ENCODE assay signal across 8 cellular contexts in the genomic region with DNA sequence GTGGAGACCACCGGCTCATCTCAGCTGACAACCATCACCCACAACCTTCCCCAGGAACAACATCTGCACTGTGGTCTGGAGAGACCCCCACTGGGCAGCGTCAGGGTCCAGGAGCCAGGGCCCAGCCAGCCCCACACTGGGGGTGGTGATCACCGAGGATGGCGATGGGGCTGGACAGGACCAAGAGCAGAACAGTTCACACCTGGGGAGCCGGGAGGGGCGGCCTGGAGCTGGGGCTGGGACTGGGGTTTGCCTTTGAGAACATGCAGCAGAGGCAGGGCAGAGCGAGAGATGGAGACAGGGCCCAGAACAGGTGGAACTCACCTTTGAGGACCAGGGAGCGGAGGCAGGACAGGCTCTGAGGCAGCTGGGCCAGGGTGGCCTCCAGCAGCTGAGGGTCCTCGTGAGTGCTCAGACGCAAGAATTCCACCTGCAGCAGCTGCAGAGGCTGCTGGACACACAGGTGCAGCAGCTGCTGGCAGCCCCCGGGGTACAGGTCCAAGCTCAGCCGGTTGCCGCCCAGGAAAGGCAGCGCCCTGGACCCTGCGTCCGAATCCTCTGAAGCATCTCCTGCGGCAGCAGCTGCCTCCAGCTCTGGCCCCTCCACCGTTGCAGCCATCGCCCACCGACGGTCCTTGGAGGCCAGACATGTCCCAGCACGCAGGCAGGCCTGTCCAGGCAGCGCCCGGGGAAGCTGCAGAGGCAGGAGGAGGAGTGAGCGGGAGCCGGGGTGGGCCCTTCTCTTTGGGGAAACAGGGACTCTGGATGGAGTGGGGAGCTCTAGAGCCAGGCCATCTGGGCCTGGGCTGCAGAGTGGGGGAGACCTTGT. TPM values are rescaled to one million over a fixed set of nuclear protein-coding genes. Genes with fewer than 3 reads are reported as not detected.
DNase-seq lines count a peak whose midpoint lies in the region; ATAC-seq and TF ChIP-seq lines count a peak whose summit lies in the region.

No MANE protein-coding gene starts in this region.

- ATAC-seq in HG03175 (IDR thresholded peaks at IDR 0.05; ENCODE audit: unreplicated experiment) (no peak), HG03460 (IDR thresholded peaks at IDR 0.05; ENCODE audit: unreplicated experiment) (no peak)

- H3K27ac ChIP-seq in DOHH2 (ENCODE audit: low read depth, low read length) (peak overlapping the region; percentile 73), colonic mucosa (peak overlapping the region; percentile 83), neutrophil (peak overlapping the region; percentile 81)

- peaks cover 38% of the 10 kb centered on the region for H3K79me2 ChIP-seq in DOHH2 (ENCODE audit: control insufficient read depth, low read length)

- H3K27me3 ChIP-seq in DOHH2 (ENCODE audit: control insufficient read depth, low read length) (no peaks in the 10 kb centered on the region), colonic mucosa (no peaks in the 10 kb centered on the region), neutrophil (no peaks in the 10 kb centered on the region)

- intact Hi-C loops in colonic mucosa (cut with DNase I), result no loop called here

- H3K4me1 ChIP-seq in DOHH2 (ENCODE audit: control insufficient read depth, low read length) (peaks cover 38% of the 10 kb centered on the region), colonic mucosa (peaks cover 20% of the 10 kb centered on the region), neutrophil (ENCODE audit: control insufficient read depth in 1 of 2, insufficient read depth in 1 of 2, low read depth in 1 of 2, low read length in 1 of 2) (peaks cover 24 to 31% of the 10 kb centered on the region in 2 experiments)

- no peaks in the 10 kb centered on the region for H4K20me1 ChIP-seq in DOHH2 (ENCODE audit: control insufficient read depth, insufficient read depth, low read depth, low read length)

- H3F3A ChIP-seq in DOHH2 (ENCODE audit: control insufficient read depth, insufficient read depth), result peaks cover 5% of the 10 kb centered on the region

- no peak for TF ChIP-seq CTCF in DOHH2 (IDR thresholded peaks at IDR 0.05; ENCODE audit: low read depth, low read length, poor library complexity, severe bottlenecking)
- no peak for TF ChIP-seq CTCF in colonic mucosa (IDR thresholded peaks at IDR 0.05)
- TF ChIP-seq CTCF in neutrophil (IDR thresholded peaks at IDR 0.05), result no peak

- H3K9ac ChIP-seq in colonic mucosa (ENCODE audit: low read depth in 2 of 2, low read length in 2 of 2), result peak overlapping the region; percentile 72 to 75

- no peaks in the 10 kb centered on the region for H3K9me2 ChIP-seq in DOHH2 (replicated peaks; ENCODE audit: control insufficient read depth, low read length)

- H3K4me3 ChIP-seq in DOHH2 (ENCODE audit: low read length) (peak overlapping the region; percentile 91), colonic mucosa (peak overlapping the region; percentile 67), neutrophil (ENCODE audit: low read depth in 1 of 2, low read length in 1 of 2) (peak overlapping the region; percentile 65 to 75)

- peaks cover 57% of the 10 kb centered on the region for H3K36me3 ChIP-seq in DOHH2 (ENCODE audit: control insufficient read depth, low read length)
- H3K36me3 ChIP-seq in colonic mucosa, result no peaks in the 10 kb centered on the region
- H3K36me3 ChIP-seq in neutrophil, result no peaks in the 10 kb centered on the region

- DNase-seq in NCI-H1694 treated with DMSO at 0.1 percent for 48 hours (lab: John Stamatoyannopoulos, UW), result peak; percentile 32
- no peak for DNase-seq in colonic mucosa
- DNase-seq in mucosa of gallbladder (ENCODE audit: low spot score), result no peak
- no peak for DNase-seq in NCI-H82 (lab: John Stamatoyannopoulos, UW)

- H3K9me3 ChIP-seq in DOHH2 (ENCODE audit: control insufficient read depth, insufficient read depth, low read length), result no peaks in the 10 kb centered on the region
- no peaks in the 10 kb centered on the region for H3K9me3 ChIP-seq in colonic mucosa
- no peaks in the 10 kb centered on the region for H3K9me3 ChIP-seq in neutrophil

- peak overlapping the region; percentile 99 for H3K4me2 ChIP-seq in DOHH2 (ENCODE audit: low read length)

RNA-seq across cellular contexts. Expression of gene PIDD1, which starts 1.0 kb away (rescaled TPM):
- total RNA-seq in colonic mucosa (10 to 100 TPM; 17.7 to 47.5 TPM), mucosa of gallbladder (27.7 TPM)

RNA-seq across cellular contexts. Expression of gene RPLP2, which starts 5.8 kb away (rescaled TPM):
- 1,000 to 10,000 TPM; 2,068 to 2,303 TPM for total RNA-seq in colonic mucosa
- total RNA-seq in mucosa of gallbladder, result 1,317 TPM

RNA-seq across cellular contexts. Expression of gene SLC25A22, which starts 5.9 kb away (rescaled TPM):
- total RNA-seq in colonic mucosa, result 10 to 100 TPM; 31.8 to 37.7 TPM
- 16.3 TPM for total RNA-seq in mucosa of gallbladder

RNA-seq across cellular contexts. Expression of gene CEND1, which starts 14.1 kb away (rescaled TPM):
- total RNA-seq in colonic mucosa (under 1 TPM; 0.35 to 0.40 TPM), mucosa of gallbladder (0.49 TPM)

RNA-seq across cellular contexts. Expression of gene PNPLA2, which starts 14.7 kb away (rescaled TPM):
- total RNA-seq in colonic mucosa (100 to 1,000 TPM; 139 to 155 TPM), mucosa of gallbladder (159 TPM)
